Comparison of ENCODE assay signal across 1 cellular context in the genomic region with DNA sequence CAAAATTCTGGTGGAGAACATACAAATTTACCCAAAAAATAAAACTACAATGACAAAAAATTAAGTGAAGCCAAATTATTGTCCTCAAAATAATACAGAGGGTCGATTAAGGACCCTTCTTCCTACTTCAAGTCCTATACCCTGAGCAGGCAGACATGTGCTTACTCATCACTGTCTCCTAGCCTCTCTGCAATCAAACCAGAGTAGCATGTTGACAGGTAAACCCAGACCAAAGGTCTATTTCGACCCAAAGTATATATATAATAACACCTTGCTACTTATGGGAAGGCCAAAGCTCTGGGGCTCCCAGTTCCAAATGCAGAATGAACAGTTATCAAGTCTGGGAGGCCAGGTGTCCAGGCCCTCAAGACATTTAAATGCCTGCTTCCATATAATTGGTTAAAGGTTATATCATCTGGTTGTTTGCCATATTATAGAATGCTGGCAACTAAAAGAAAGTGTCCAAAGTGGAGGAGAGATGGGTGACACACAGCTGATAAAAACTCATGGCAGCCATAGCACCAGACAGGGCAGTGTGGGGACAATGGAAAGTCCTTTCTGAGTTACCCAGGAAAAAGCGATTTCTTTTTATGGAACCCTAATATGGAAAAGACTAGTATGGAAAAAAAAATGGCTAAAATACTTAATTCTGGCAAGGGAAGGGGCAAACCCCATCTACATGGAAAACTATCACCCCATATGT.
TF ChIP-seq lines count a peak whose summit lies in the region.

No MANE protein-coding gene starts in this region.

TF ChIP-seq in GM12878, 131 proteins besides CTCF, POLR2A, EP300 and RAD21 (continued from another document):
- no peak for TF ChIP-seq NR2C1 (IDR thresholded peaks at IDR 0.05)
- TF ChIP-seq, protein P1, sequence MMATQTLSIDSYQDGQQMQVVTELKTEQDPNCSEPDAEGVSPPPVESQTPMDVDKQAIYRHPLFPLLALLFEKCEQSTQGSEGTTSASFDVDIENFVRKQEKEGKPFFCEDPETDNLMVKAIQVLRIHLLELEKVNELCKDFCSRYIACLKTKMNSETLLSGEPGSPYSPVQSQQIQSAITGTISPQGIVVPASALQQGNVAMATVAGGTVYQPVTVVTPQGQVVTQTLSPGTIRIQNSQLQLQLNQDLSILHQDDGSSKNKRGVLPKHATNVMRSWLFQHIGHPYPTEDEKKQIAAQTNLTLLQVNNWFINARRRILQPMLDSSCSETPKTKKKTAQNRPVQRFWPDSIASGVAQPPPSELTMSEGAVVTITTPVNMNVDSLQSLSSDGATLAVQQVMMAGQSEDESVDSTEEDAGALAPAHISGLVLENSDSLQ (IDR thresholded peaks at IDR 0.05): no peak
- TF ChIP-seq FOXK2 (IDR thresholded peaks at IDR 0.05): no peak
- TF ChIP-seq, protein P2, sequence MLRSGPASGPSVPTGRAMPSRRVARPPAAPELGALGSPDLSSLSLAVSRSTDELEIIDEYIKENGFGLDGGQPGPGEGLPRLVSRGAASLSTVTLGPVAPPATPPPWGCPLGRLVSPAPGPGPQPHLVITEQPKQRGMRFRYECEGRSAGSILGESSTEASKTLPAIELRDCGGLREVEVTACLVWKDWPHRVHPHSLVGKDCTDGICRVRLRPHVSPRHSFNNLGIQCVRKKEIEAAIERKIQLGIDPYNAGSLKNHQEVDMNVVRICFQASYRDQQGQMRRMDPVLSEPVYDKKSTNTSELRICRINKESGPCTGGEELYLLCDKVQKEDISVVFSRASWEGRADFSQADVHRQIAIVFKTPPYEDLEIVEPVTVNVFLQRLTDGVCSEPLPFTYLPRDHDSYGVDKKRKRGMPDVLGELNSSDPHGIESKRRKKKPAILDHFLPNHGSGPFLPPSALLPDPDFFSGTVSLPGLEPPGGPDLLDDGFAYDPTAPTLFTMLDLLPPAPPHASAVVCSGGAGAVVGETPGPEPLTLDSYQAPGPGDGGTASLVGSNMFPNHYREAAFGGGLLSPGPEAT (IDR thresholded peaks at IDR 0.05; ENCODE audit: low read depth): no peak
TF ChIP-seq in GM12878: peak in this region for 0.
